ENCODE assay signal across 16 cellular contexts in the genomic region with DNA sequence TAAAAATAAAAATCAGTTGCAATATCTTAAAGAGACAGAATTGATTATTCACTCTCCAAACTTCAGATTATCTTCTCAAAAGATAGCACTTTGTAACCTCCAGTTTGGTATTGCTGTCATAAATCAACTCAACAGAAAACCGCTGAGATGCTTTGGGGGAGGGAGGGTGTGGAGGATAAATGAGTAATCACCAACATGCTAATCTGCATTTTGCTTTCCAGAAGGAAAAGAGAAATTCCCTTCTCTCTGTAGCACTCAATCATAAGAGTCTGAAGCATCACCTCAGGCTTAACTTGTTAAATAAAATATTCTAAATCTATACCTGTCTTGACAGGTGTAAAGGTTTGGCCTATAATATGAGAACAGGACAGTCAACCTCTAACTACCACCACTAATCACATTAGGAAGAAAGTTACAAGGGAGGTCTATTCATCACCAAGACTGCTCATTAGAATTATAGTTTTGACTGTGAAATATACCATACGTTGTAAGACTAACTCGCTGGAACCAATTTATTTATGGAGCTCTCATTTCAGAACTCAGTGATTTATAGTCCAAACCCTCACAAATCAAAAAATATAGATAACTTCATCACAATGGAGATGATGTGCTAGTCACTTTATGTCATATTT.
DNase-seq lines count a peak whose midpoint lies in the region; ATAC-seq and TF ChIP-seq lines count a peak whose summit lies in the region.
"Had no signal": no experiment of that assay in that cellular context is flagged by ENCODE, and none has a peak within 500 bp of the region (broad histone marks: within the 10 kb centered on the region; RNA-seq: fewer than 3 reads in every experiment).

No MANE protein-coding gene starts in this region.

- H3K4me3 Mint-ChIP-seq in activated T-cell treated with anti-CD3 and anti-CD28 coated beads, Interleukin-2, amount 50 U/mL, for 72 hours: peak overlapping the region in 1 of 2 donors; percentile 52
- no peak overlapping the region for H3K4me3 Mint-ChIP-seq in effector memory CD8-positive, alpha-beta T cell
- H3K4me3 Mint-ChIP-seq: naive B cell had no signal

- no peaks in the 10 kb centered on the region for H3K27me3 ChIP-seq in colonic mucosa
- H3K27me3 ChIP-seq: gastroesophageal sphincter, Peyer's patch had no signal

- peak in 1 of 2 donors; percentile 5 for DNase-seq in activated T-cell treated with anti-CD3 and anti-CD28 coated beads, Interleukin-2, amount 50 U/mL, for 72 hours
- DNase-seq in activated T-cell treated with anti-CD3 and anti-CD28 coated beads for 4 hours (no peak), MV-4-11 (lab: John Stamatoyannopoulos, UW) (peak; percentile 50), renal cortical epithelial cell (ENCODE audit: low read depth) (peak; percentile 64), NCI-H2171 (lab: John Stamatoyannopoulos, UW) (no peak), colonic mucosa (no peak), mesenteric fat pad (ENCODE audit: low spot score) (no peak)
- no peak for DNase-seq in effector memory CD8-positive, alpha-beta T cell
- DNase-seq: islet precursor cell; naive B cell; NCI-H1092 treated with DMSO at 0.1 percent for 48 hours; NCI-H446; Peyer's patch; psoas muscle; stimulated activated CD4-positive, alpha-beta T cell treated with anti-CD3 and anti-CD28 coated beads, Interleukin-2, amount 100 ng/mL, for 24 hours had no signal

- no peak overlapping the region for H3K4me3 ChIP-seq in colonic mucosa
- H3K4me3 ChIP-seq: gastroesophageal sphincter, Peyer's patch, psoas muscle had no signal

- H3K9ac ChIP-seq in colonic mucosa (ENCODE audit: low read depth in 2 of 2, low read length in 2 of 2): no peak overlapping the region

- intact Hi-C loops in colonic mucosa (cut with DNase I): no loop called here

- ATAC-seq in activated T-cell treated with anti-CD3 and anti-CD28 coated beads, Interleukin-2, amount 50 U/mL, for 72 hours (replicated peaks in 1 of 2): peak; percentile 38 to 52
- no peak for ATAC-seq in effector memory CD8-positive, alpha-beta T cell (replicated peaks)
- ATAC-seq: gastroesophageal sphincter had no signal

- H3K27ac ChIP-seq in colonic mucosa: no peak overlapping the region
- H3K27ac ChIP-seq: gastroesophageal sphincter, Peyer's patch, psoas muscle had no signal

- no peaks in the 10 kb centered on the region for H3K4me1 ChIP-seq in colonic mucosa
- H3K4me1 ChIP-seq: Peyer's patch, psoas muscle had no signal

- peaks cover 16% of the 10 kb centered on the region for H3K27me3 Mint-ChIP-seq in activated T-cell treated with anti-CD3 and anti-CD28 coated beads, Interleukin-2, amount 50 U/mL, for 72 hours (ENCODE audit: low read depth)
- no peaks in the 10 kb centered on the region for H3K27me3 Mint-ChIP-seq in effector memory CD8-positive, alpha-beta T cell

- H3K9me3 ChIP-seq in colonic mucosa: no peaks in the 10 kb centered on the region
- H3K9me3 ChIP-seq: gastroesophageal sphincter, Peyer's patch, psoas muscle had no signal

- H3K4me1 Mint-ChIP-seq in activated T-cell treated with anti-CD3 and anti-CD28 coated beads, Interleukin-2, amount 50 U/mL, for 72 hours (ENCODE audit: low read depth): peaks cover 41% of the 10 kb centered on the region
- H3K4me1 Mint-ChIP-seq in effector memory CD8-positive, alpha-beta T cell (ENCODE audit: low read depth in 2 of 2): peaks cover 11 to 40% of the 10 kb centered on the region in 2 donors
- H3K4me1 Mint-ChIP-seq: naive B cell had no signal

- no peak for TF ChIP-seq CTCF in colonic mucosa (IDR thresholded peaks at IDR 0.05)

- H3K27ac Mint-ChIP-seq in activated T-cell treated with anti-CD3 and anti-CD28 coated beads, Interleukin-2, amount 50 U/mL, for 72 hours: peak overlapping the region; percentile 57
- H3K27ac Mint-ChIP-seq in effector memory CD8-positive, alpha-beta T cell: peak overlapping the region; percentile 77 to 79

- H3K36me3 Mint-ChIP-seq in activated T-cell treated with anti-CD3 and anti-CD28 coated beads, Interleukin-2, amount 50 U/mL, for 72 hours (ENCODE audit: insufficient read depth in 2 of 2): peaks cover 0 to 5% of the 10 kb centered on the region in 2 donors
- peaks cover 17% of the 10 kb centered on the region for H3K36me3 Mint-ChIP-seq in effector memory CD8-positive, alpha-beta T cell (ENCODE audit: insufficient read depth)

- no peaks in the 10 kb centered on the region for H3K9me3 Mint-ChIP-seq in activated T-cell treated with anti-CD3 and anti-CD28 coated beads, Interleukin-2, amount 50 U/mL, for 72 hours
- no peaks in the 10 kb centered on the region for H3K9me3 Mint-ChIP-seq in effector memory CD8-positive, alpha-beta T cell
- H3K9me3 Mint-ChIP-seq: naive B cell had no signal

- no peaks in the 10 kb centered on the region for H3K36me3 ChIP-seq in colonic mucosa

Comparison
In these comparisons a context has a peak if more than half of its experiments do, and no peak if none do; other contexts are left out.
1. DNase-seq: peak in MV-4-11 (single experiment) and renal cortical epithelial cell (single experiment); none in activated T-cell treated with anti-CD3 and anti-CD28 coated beads for 4 hours (single experiment), effector memory CD8-positive, alpha-beta T cell (0 of 3), NCI-H2171 (single experiment), colonic mucosa (single experiment) and mesenteric fat pad (single experiment).